ENCODE assay signal across 1 cellular context in the genomic region with DNA sequence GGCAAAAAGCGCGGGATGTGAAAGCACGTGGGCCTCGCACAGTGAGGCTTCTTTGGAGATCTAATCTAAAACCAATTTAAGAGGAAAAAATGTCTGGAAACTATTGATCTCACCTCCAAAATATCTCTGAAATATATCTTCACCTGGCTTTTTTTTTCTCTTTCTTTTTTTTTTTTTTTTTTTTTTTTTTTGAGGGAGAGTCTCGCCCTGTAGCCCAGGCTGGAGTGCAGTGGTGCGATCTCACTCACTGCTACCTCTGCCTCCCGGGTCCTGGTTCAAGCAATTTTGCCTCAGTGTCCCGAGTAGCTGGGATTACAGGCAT.
A peak's percentile ranks its signal among the peaks of the same experiment; 100 is the strongest.
TF ChIP-seq lines count a peak whose summit lies in the region.

No MANE protein-coding gene starts in this region.

TF ChIP-seq in K562, 482 proteins besides CTCF, POLR2A, EP300 and RAD21 (continued from another document):
- TF ChIP-seq, protein P1, sequence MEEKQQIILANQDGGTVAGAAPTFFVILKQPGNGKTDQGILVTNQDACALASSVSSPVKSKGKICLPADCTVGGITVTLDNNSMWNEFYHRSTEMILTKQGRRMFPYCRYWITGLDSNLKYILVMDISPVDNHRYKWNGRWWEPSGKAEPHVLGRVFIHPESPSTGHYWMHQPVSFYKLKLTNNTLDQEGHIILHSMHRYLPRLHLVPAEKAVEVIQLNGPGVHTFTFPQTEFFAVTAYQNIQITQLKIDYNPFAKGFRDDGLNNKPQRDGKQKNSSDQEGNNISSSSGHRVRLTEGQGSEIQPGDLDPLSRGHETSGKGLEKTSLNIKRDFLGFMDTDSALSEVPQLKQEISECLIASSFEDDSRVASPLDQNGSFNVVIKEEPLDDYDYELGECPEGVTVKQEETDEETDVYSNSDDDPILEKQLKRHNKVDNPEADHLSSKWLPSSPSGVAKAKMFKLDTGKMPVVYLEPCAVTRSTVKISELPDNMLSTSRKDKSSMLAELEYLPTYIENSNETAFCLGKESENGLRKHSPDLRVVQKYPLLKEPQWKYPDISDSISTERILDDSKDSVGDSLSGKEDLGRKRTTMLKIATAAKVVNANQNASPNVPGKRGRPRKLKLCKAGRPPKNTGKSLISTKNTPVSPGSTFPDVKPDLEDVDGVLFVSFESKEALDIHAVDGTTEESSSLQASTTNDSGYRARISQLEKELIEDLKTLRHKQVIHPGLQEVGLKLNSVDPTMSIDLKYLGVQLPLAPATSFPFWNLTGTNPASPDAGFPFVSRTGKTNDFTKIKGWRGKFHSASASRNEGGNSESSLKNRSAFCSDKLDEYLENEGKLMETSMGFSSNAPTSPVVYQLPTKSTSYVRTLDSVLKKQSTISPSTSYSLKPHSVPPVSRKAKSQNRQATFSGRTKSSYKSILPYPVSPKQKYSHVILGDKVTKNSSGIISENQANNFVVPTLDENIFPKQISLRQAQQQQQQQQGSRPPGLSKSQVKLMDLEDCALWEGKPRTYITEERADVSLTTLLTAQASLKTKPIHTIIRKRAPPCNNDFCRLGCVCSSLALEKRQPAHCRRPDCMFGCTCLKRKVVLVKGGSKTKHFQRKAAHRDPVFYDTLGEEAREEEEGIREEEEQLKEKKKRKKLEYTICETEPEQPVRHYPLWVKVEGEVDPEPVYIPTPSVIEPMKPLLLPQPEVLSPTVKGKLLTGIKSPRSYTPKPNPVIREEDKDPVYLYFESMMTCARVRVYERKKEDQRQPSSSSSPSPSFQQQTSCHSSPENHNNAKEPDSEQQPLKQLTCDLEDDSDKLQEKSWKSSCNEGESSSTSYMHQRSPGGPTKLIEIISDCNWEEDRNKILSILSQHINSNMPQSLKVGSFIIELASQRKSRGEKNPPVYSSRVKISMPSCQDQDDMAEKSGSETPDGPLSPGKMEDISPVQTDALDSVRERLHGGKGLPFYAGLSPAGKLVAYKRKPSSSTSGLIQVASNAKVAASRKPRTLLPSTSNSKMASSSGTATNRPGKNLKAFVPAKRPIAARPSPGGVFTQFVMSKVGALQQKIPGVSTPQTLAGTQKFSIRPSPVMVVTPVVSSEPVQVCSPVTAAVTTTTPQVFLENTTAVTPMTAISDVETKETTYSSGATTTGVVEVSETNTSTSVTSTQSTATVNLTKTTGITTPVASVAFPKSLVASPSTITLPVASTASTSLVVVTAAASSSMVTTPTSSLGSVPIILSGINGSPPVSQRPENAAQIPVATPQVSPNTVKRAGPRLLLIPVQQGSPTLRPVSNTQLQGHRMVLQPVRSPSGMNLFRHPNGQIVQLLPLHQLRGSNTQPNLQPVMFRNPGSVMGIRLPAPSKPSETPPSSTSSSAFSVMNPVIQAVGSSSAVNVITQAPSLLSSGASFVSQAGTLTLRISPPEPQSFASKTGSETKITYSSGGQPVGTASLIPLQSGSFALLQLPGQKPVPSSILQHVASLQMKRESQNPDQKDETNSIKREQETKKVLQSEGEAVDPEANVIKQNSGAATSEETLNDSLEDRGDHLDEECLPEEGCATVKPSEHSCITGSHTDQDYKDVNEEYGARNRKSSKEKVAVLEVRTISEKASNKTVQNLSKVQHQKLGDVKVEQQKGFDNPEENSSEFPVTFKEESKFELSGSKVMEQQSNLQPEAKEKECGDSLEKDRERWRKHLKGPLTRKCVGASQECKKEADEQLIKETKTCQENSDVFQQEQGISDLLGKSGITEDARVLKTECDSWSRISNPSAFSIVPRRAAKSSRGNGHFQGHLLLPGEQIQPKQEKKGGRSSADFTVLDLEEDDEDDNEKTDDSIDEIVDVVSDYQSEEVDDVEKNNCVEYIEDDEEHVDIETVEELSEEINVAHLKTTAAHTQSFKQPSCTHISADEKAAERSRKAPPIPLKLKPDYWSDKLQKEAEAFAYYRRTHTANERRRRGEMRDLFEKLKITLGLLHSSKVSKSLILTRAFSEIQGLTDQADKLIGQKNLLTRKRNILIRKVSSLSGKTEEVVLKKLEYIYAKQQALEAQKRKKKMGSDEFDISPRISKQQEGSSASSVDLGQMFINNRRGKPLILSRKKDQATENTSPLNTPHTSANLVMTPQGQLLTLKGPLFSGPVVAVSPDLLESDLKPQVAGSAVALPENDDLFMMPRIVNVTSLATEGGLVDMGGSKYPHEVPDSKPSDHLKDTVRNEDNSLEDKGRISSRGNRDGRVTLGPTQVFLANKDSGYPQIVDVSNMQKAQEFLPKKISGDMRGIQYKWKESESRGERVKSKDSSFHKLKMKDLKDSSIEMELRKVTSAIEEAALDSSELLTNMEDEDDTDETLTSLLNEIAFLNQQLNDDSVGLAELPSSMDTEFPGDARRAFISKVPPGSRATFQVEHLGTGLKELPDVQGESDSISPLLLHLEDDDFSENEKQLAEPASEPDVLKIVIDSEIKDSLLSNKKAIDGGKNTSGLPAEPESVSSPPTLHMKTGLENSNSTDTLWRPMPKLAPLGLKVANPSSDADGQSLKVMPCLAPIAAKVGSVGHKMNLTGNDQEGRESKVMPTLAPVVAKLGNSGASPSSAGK (IDR thresholded peaks at IDR 0.05): peak; percentile 99
- TF ChIP-seq KAT7 (CRISPR knock-in tag; IDR thresholded peaks at IDR 0.05; ENCODE audit: borderline replicate concordance) (no peak), ERF (CRISPR knock-in tag; IDR thresholded peaks at IDR 0.05) (no peak), ZNF197 (CRISPR knock-in tag; IDR thresholded peaks at IDR 0.05; ENCODE audit: low read depth) (no peak), KDM5B (IDR thresholded peaks at IDR 0.05; ENCODE audit: insufficient replicate concordance, low read depth, low read length) (no peak), FOXK1 (CRISPR knock-in tag; IDR thresholded peaks at IDR 0.05; ENCODE audit: borderline replicate concordance) (no peak), CXXC5 (CRISPR knock-in tag; IDR thresholded peaks at IDR 0.05) (no peak; the same call in 1 of the 2 replicates), STAT5A (IDR thresholded peaks at IDR 0.05; ENCODE audit: borderline replicate concordance, low read length) (no peak), SMARCA4 (IDR thresholded peaks at IDR 0.05) (no peak), RBM14 (IDR thresholded peaks at IDR 0.05; ENCODE audit: borderline replicate concordance, insufficient read depth, low read depth, low read length) (no peak), MTA2 (IDR thresholded peaks at IDR 0.05; ENCODE audit: low read depth) (no peak), CCAR2 (IDR thresholded peaks at IDR 0.05; ENCODE audit: low read depth, low read length) (no peak), U2AF1 (optimal IDR thresholded peaks at IDR 0.05; ENCODE audit: low read depth, low read length) (no peak), ESRRA (IDR thresholded peaks at IDR 0.05; ENCODE audit: borderline replicate concordance, low read depth) (peak; percentile 82; the same call in 1 of the 2 replicates), ZNF717 (CRISPR knock-in tag; IDR thresholded peaks at IDR 0.05) (no peak), ZNF75A (CRISPR knock-in tag; IDR thresholded peaks at IDR 0.05) (no peak), RAD51 (IDR thresholded peaks at IDR 0.05; ENCODE audit: borderline replicate concordance, low read depth) (no peak), ZNF584 (CRISPR knock-in tag; IDR thresholded peaks at IDR 0.05; ENCODE audit: low read depth) (peak; percentile 46; the same call in 1 of the 2 replicates)
- TF ChIP-seq, protein P2, sequence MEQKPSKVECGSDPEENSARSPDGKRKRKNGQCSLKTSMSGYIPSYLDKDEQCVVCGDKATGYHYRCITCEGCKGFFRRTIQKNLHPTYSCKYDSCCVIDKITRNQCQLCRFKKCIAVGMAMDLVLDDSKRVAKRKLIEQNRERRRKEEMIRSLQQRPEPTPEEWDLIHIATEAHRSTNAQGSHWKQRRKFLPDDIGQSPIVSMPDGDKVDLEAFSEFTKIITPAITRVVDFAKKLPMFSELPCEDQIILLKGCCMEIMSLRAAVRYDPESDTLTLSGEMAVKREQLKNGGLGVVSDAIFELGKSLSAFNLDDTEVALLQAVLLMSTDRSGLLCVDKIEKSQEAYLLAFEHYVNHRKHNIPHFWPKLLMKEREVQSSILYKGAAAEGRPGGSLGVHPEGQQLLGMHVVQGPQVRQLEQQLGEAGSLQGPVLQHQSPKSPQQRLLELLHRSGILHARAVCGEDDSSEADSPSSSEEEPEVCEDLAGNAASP (IDR thresholded peaks at IDR 0.05): no peak
- TF ChIP-seq, protein P3, sequence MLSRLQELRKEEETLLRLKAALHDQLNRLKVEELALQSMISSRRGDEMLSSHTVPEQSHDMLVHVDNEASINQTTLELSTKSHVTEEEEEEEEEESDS (CRISPR knock-in tag; IDR thresholded peaks at IDR 0.05): no peak
- TF ChIP-seq, protein P4, sequence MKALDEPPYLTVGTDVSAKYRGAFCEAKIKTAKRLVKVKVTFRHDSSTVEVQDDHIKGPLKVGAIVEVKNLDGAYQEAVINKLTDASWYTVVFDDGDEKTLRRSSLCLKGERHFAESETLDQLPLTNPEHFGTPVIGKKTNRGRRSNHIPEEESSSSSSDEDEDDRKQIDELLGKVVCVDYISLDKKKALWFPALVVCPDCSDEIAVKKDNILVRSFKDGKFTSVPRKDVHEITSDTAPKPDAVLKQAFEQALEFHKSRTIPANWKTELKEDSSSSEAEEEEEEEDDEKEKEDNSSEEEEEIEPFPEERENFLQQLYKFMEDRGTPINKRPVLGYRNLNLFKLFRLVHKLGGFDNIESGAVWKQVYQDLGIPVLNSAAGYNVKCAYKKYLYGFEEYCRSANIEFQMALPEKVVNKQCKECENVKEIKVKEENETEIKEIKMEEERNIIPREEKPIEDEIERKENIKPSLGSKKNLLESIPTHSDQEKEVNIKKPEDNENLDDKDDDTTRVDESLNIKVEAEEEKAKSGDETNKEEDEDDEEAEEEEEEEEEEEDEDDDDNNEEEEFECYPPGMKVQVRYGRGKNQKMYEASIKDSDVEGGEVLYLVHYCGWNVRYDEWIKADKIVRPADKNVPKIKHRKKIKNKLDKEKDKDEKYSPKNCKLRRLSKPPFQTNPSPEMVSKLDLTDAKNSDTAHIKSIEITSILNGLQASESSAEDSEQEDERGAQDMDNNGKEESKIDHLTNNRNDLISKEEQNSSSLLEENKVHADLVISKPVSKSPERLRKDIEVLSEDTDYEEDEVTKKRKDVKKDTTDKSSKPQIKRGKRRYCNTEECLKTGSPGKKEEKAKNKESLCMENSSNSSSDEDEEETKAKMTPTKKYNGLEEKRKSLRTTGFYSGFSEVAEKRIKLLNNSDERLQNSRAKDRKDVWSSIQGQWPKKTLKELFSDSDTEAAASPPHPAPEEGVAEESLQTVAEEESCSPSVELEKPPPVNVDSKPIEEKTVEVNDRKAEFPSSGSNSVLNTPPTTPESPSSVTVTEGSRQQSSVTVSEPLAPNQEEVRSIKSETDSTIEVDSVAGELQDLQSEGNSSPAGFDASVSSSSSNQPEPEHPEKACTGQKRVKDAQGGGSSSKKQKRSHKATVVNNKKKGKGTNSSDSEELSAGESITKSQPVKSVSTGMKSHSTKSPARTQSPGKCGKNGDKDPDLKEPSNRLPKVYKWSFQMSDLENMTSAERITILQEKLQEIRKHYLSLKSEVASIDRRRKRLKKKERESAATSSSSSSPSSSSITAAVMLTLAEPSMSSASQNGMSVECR (CRISPR knock-in tag; IDR thresholded peaks at IDR 0.05): no peak
- TF ChIP-seq, protein P5, sequence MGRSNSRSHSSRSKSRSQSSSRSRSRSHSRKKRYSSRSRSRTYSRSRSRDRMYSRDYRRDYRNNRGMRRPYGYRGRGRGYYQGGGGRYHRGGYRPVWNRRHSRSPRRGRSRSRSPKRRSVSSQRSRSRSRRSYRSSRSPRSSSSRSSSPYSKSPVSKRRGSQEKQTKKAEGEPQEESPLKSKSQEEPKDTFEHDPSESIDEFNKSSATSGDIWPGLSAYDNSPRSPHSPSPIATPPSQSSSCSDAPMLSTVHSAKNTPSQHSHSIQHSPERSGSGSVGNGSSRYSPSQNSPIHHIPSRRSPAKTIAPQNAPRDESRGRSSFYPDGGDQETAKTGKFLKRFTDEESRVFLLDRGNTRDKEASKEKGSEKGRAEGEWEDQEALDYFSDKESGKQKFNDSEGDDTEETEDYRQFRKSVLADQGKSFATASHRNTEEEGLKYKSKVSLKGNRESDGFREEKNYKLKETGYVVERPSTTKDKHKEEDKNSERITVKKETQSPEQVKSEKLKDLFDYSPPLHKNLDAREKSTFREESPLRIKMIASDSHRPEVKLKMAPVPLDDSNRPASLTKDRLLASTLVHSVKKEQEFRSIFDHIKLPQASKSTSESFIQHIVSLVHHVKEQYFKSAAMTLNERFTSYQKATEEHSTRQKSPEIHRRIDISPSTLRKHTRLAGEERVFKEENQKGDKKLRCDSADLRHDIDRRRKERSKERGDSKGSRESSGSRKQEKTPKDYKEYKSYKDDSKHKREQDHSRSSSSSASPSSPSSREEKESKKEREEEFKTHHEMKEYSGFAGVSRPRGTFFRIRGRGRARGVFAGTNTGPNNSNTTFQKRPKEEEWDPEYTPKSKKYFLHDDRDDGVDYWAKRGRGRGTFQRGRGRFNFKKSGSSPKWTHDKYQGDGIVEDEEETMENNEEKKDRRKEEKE (IDR thresholded peaks at IDR 0.05; ENCODE audit: borderline replicate concordance in 1 of 2, control insufficient read depth in 1 of 2, low read depth in 2 of 2, low read length in 1 of 2): no peak
